9 cellular contexts compared by ENCODE assay signal in genomic region chr1:234881893-234882771, GRCh38.
A peak's percentile ranks its signal among the peaks of the same experiment; 100 is the strongest.
DNase-seq lines count a peak whose midpoint lies in the region; ATAC-seq and TF ChIP-seq lines count a peak whose summit lies in the region.
"Had no signal": no experiment of that assay in that cellular context is flagged by ENCODE, and none has a peak within 500 bp of the region (broad histone marks: within the 10 kb centered on the region; RNA-seq: fewer than 3 reads in every experiment).

No MANE protein-coding gene starts in this region.

- no peaks in the 10 kb centered on the region for H3K9me3 Mint-ChIP-seq in stimulated activated naive B cell treated with anti-CD40 and anti-IgM and Interleukin-4, amounts not matched to agents 10 μg/mL and 1 μg/mL and 100 μg/mL, for 72 hours

- WGBS in mesenchymal stem cell: 74% methylated on average over 11 of the region's 11 CpGs

- no peak overlapping the region for H3K14ac ChIP-seq in mesenchymal stem cell (ENCODE audit: low read length in 2 of 2)

- H2AFZ ChIP-seq in mesenchymal stem cell (ENCODE audit: low read depth, low read length): no peak overlapping the region

- no peak overlapping the region for H3K9ac ChIP-seq in mesenchymal stem cell (ENCODE audit: low read length)

- peak; percentile 87 for ATAC-seq in HG02852 (IDR thresholded peaks at IDR 0.05; ENCODE audit: unreplicated experiment)
- ATAC-seq in stimulated activated naive B cell treated with anti-CD40 and anti-IgM and Interleukin-4, amounts not matched to agents 10 μg/mL and 1 μg/mL and 100 μg/mL, for 72 hours (replicated peaks): peak; percentile 86 to 90

- no peak overlapping the region for H3K4me2 ChIP-seq in mesenchymal stem cell (ENCODE audit: low read length, poor library complexity, severe bottlenecking)

- H3K27me3 ChIP-seq in cardiac muscle cell: no peaks in the 10 kb centered on the region
- H3K27me3 ChIP-seq in mesenchymal stem cell (ENCODE audit: control insufficient read depth in 1 of 2, insufficient read depth in 1 of 2, low read length in 2 of 2): no peaks in the 10 kb centered on the region
- no peaks in the 10 kb centered on the region for H3K27me3 ChIP-seq in H7 (ENCODE audit: control insufficient read depth, insufficient read depth, low read length)

- intact Hi-C loops in cardiac septum (cut with DNase I): no loop called here

- H3K23ac ChIP-seq in mesenchymal stem cell (ENCODE audit: low read length in 2 of 2): no peak overlapping the region

- H3K79me1 ChIP-seq in mesenchymal stem cell (replicated peaks; ENCODE audit: low read length, poor library complexity, severe bottlenecking): no peaks in the 10 kb centered on the region

- H3K36me3 ChIP-seq in cardiac muscle cell (no peaks in the 10 kb centered on the region), mesenchymal stem cell (ENCODE audit: control insufficient read depth in 1 of 2, insufficient read depth in 2 of 2, low read depth in 1 of 2, low read length in 2 of 2) (no peaks in the 10 kb centered on the region), H7 (replicated peaks; ENCODE audit: control insufficient read depth, insufficient read depth, low read length) (no peaks in the 10 kb centered on the region; the same call in 1 of the 2 replicates)

- no peak for TF ChIP-seq CTCF in cardiac muscle cell (IDR thresholded peaks at IDR 0.05; ENCODE audit: low read depth, low read length)

- no peak overlapping the region for H2AK5ac ChIP-seq in mesenchymal stem cell (ENCODE audit: low read length, severe bottlenecking)

- H2BK12ac ChIP-seq in mesenchymal stem cell (ENCODE audit: low read length in 2 of 2): no peak overlapping the region

- no peak overlapping the region for H4K8ac ChIP-seq in mesenchymal stem cell (ENCODE audit: low read length)

- H3K9me3 ChIP-seq in cardiac muscle cell (ENCODE audit: low read depth) (no peaks in the 10 kb centered on the region), mesenchymal stem cell (ENCODE audit: control insufficient read depth, low read length) (peaks cover 3% of the 10 kb centered on the region)

- H3K27ac Mint-ChIP-seq in stimulated activated naive B cell treated with anti-CD40 and anti-IgM and Interleukin-4, amounts not matched to agents 10 μg/mL and 1 μg/mL and 100 μg/mL, for 72 hours: peak overlapping the region; percentile 96

- H3K4me1 ChIP-seq in cardiac muscle cell (ENCODE audit: low read depth) (peaks cover 45% of the 10 kb centered on the region), mesenchymal stem cell (ENCODE audit: control insufficient read depth, insufficient read depth, low read depth, low read length) (peaks cover 3% of the 10 kb centered on the region)

- DNase-seq in cardiac muscle cell (ENCODE audit: low read depth in 1 of 2, low spot score in 1 of 2): no peak
- no peak for DNase-seq in cardiac septum (ENCODE audit: low spot score)
- peak; percentile 71 for DNase-seq in UCSD-AML1 (lab: John Stamatoyannopoulos, UW; ENCODE audit: unreplicated experiment)
- peak; percentile 81 for DNase-seq in stimulated activated naive B cell treated with anti-CD40 and anti-IgM and Interleukin-4, amounts not matched to agents 10 μg/mL and 1 μg/mL and 100 μg/mL, for 72 hours
- no peak for DNase-seq in mesenchymal stem cell
- DNase-seq in H7: no peak
- DNase-seq in effector CD8-positive, alpha-beta T cell (lab: John Stamatoyannopoulos, UW): no peak
- DNase-seq: activated CD8-positive, alpha-beta memory T cell treated with anti-CD3 and anti-CD28 coated beads, Interleukin-2, amount 50 U/mL, for 48 hours had no signal

- H2BK5ac ChIP-seq in mesenchymal stem cell (ENCODE audit: low read depth, low read length, poor library complexity, severe bottlenecking): no peak overlapping the region

- H3K18ac ChIP-seq in mesenchymal stem cell (ENCODE audit: low read depth in 1 of 2, low read length in 2 of 2): no peak overlapping the region

- no peaks in the 10 kb centered on the region for H3K27me3 Mint-ChIP-seq in stimulated activated naive B cell treated with anti-CD40 and anti-IgM and Interleukin-4, amounts not matched to agents 10 μg/mL and 1 μg/mL and 100 μg/mL, for 72 hours

- peaks cover 67 to 87% of the 10 kb centered on the region in 2 donors for H3K4me1 Mint-ChIP-seq in stimulated activated naive B cell treated with anti-CD40 and anti-IgM and Interleukin-4, amounts not matched to agents 10 μg/mL and 1 μg/mL and 100 μg/mL, for 72 hours

- H3K4me3 ChIP-seq in cardiac muscle cell: no peak overlapping the region
- no peak overlapping the region for H3K4me3 ChIP-seq in mesenchymal stem cell (ENCODE audit: insufficient read depth in 1 of 2, low read depth in 1 of 2, low read length in 2 of 2)
- H3K4me3 ChIP-seq in H7 (ENCODE audit: insufficient read depth, low read depth, low read length): no peak overlapping the region

- H3K4me3 Mint-ChIP-seq in stimulated activated naive B cell treated with anti-CD40 and anti-IgM and Interleukin-4, amounts not matched to agents 10 μg/mL and 1 μg/mL and 100 μg/mL, for 72 hours: peak overlapping the region; percentile 21 to 60

- H3K27ac ChIP-seq in cardiac muscle cell (peak overlapping the region; percentile 9), mesenchymal stem cell (ENCODE audit: low read length, poor library complexity, severe bottlenecking) (no peak overlapping the region)

- H2BK15ac ChIP-seq in mesenchymal stem cell (ENCODE audit: low read depth, poor library complexity, severe bottlenecking): no peak overlapping the region

- H4K91ac ChIP-seq in mesenchymal stem cell (ENCODE audit: low read length): no peak overlapping the region

- H3K36me3 Mint-ChIP-seq in stimulated activated naive B cell treated with anti-CD40 and anti-IgM and Interleukin-4, amounts not matched to agents 10 μg/mL and 1 μg/mL and 100 μg/mL, for 72 hours: no peaks in the 10 kb centered on the region

- no peak overlapping the region for H3K4ac ChIP-seq in mesenchymal stem cell (ENCODE audit: low read depth in 1 of 2, low read length in 2 of 2)

- H2BK120ac ChIP-seq in mesenchymal stem cell (ENCODE audit: low read depth, low read length): no peak overlapping the region

Comparison
In these comparisons a context has a peak if more than half of its experiments do, and no peak if none do; other contexts are left out.
1. DNase-seq: peak in UCSD-AML1 (single experiment) and stimulated activated naive B cell treated with anti-CD40 and anti-IgM and Interleukin-4, amounts not matched to agents 10 μg/mL and 1 μg/mL and 100 μg/mL, for 72 hours (single experiment); none in cardiac muscle cell (0 of 2), cardiac septum (single experiment), mesenchymal stem cell (single experiment), H7 (single experiment) and effector CD8-positive, alpha-beta T cell (single experiment).